ENCODE assay signal across 31 cellular contexts in genomic region chr4:132330994-132331393, GRCh38.
"Had no signal": no experiment of that assay in that cellular context is flagged by ENCODE, and none has a peak within 500 bp of the region (broad histone marks: within the 10 kb centered on the region; RNA-seq: fewer than 3 reads in every experiment).

No MANE protein-coding gene starts in this region.

- H3K36me3 ChIP-seq: ascending aorta, breast epithelium, cardiac muscle cell, gastrocnemius medialis, heart left ventricle had no signal

- H3K4me3 Mint-ChIP-seq: activated CD4-positive, alpha-beta memory T cell treated with anti-CD3 and anti-CD28 coated beads for 36 hours; activated CD4-positive, alpha-beta T cell treated with anti-CD3 and anti-CD28 coated beads for 36 hours; activated CD4-positive, alpha-beta T cell treated with anti-CD3 and anti-CD28 coated beads, Interleukin-2, amount 10 ng/mL, durations not matched to agents 24 days and 14 days; activated CD8-positive, alpha-beta memory T cell treated with anti-CD3 and anti-CD28 coated beads, Interleukin-2, amount 10 ng/mL, durations not matched to agents 7 days and 5 days; activated CD8-positive, alpha-beta T cell treated with anti-CD3 and anti-CD28 coated beads, Interleukin-2, amount 10 ng/mL, durations not matched to agents 7 days and 5 days; activated naive CD4-positive, alpha-beta T cell treated with anti-CD3 and anti-CD28 coated beads, Interleukin-2, amount 10 ng/mL, durations not matched to agents 7 days and 5 days; activated naive CD8-positive, alpha-beta T cell treated with anti-CD3 and anti-CD28 coated beads, Interleukin-2, amount 10 ng/mL, durations not matched to agents 7 days and 5 days; activated T-helper 1 cell treated with anti-CD3 and anti-CD28 coated beads, Interleukin-12 subunit alpha, Interleukin-12 subunit beta, Interleukin-2, Interleukin-4 antibody, amounts not matched to agents 30 ng/mL and 10 ng/mL and 1 ng/mL, durations not matched to agents 14 hours and 24 hours and 36 hours; brain; effector memory CD8-positive, alpha-beta T cell had no signal

- H3K4me1 Mint-ChIP-seq: activated CD4-positive, alpha-beta T cell treated with anti-CD3 and anti-CD28 coated beads for 36 hours; activated CD4-positive, alpha-beta T cell treated with anti-CD3 and anti-CD28 coated beads, Interleukin-2, amount 10 ng/mL, durations not matched to agents 24 days and 14 days; activated CD8-positive, alpha-beta memory T cell treated with anti-CD3 and anti-CD28 coated beads, Interleukin-2, amount 10 ng/mL, durations not matched to agents 7 days and 5 days; activated naive CD4-positive, alpha-beta T cell treated with anti-CD3 and anti-CD28 coated beads, Interleukin-2, amount 10 ng/mL, durations not matched to agents 7 days and 5 days; activated naive CD8-positive, alpha-beta T cell treated with anti-CD3 and anti-CD28 coated beads, Interleukin-2, amount 10 ng/mL, durations not matched to agents 7 days and 5 days; brain had no signal

- H3K4me1 ChIP-seq: ascending aorta, breast epithelium, gastrocnemius medialis, heart left ventricle had no signal

- DNase-seq: activated CD4-positive, alpha-beta memory T cell treated with anti-CD3 and anti-CD28 coated beads for 36 hours; activated CD4-positive, alpha-beta T cell treated with anti-CD3 and anti-CD28 coated beads for 36 hours; activated CD4-positive, alpha-beta T cell treated with anti-CD3 and anti-CD28 coated beads, Interleukin-2, amount 10 ng/mL, durations not matched to agents 24 days and 14 days; activated CD4-positive, CD25-positive, alpha-beta regulatory T cell; activated CD4-positive, CD25-positive, alpha-beta regulatory T cell treated with anti-CD3 and anti-CD28 coated beads, Interleukin-2, amount 50 U/mL, for 72 hours; activated CD8-positive, alpha-beta memory T cell treated with anti-CD3 and anti-CD28 coated beads, Interleukin-2, amount 10 ng/mL, durations not matched to agents 7 days and 5 days; activated CD8-positive, alpha-beta memory T cell treated with anti-CD3 and anti-CD28 coated beads, Interleukin-2, amount 50 U/mL, for 4 hours; activated CD8-positive, alpha-beta T cell treated with anti-CD3 and anti-CD28 coated beads, Interleukin-2, amount 10 ng/mL, durations not matched to agents 7 days and 5 days; activated effector memory CD4-positive, alpha-beta T cell treated with anti-CD3 and anti-CD28 coated beads, Interleukin-2, amount 50 U/mL, for 16 hours; activated naive CD4-positive, alpha-beta T cell treated with anti-CD3 and anti-CD28 coated beads, Interleukin-2, amount 10 ng/mL, durations not matched to agents 7 days and 5 days; activated naive CD8-positive, alpha-beta T cell treated with anti-CD3 and anti-CD28 coated beads, Interleukin-2, amount 10 ng/mL, durations not matched to agents 7 days and 5 days; activated T-cell treated with anti-CD3 and anti-CD28 coated beads, Interleukin-2, amount 50 U/mL, for 1 hour; activated T-cell treated with anti-CD3 and anti-CD28 coated beads, Interleukin-2, amount 50 U/mL, for 48 hours; central memory CD4-positive, alpha-beta T cell; cortex of kidney; dermis blood vessel endothelial cell; effector CD4-positive, alpha-beta T cell; effector memory CD8-positive, alpha-beta T cell; foreskin fibroblast; gastrocnemius medialis; glutamatergic neuron; heart left ventricle; T-helper 2 cell had no signal

- H3K27me3 ChIP-seq: ascending aorta, breast epithelium, cardiac muscle cell, gastrocnemius medialis, heart left ventricle had no signal

- ATAC-seq: activated CD4-positive, alpha-beta T cell treated with anti-CD3 and anti-CD28 coated beads for 36 hours; activated CD8-positive, alpha-beta memory T cell treated with anti-CD3 and anti-CD28 coated beads, Interleukin-2, amount 10 ng/mL, durations not matched to agents 7 days and 5 days; activated CD8-positive, alpha-beta T cell treated with anti-CD3 and anti-CD28 coated beads, Interleukin-2, amount 10 ng/mL, durations not matched to agents 7 days and 5 days; activated naive CD4-positive, alpha-beta T cell treated with anti-CD3 and anti-CD28 coated beads, Interleukin-2, amount 50 U/mL, for 72 hours; effector memory CD8-positive, alpha-beta T cell; gastrocnemius medialis; heart left ventricle had no signal

- H3K27me3 Mint-ChIP-seq: activated CD4-positive, alpha-beta memory T cell treated with anti-CD3 and anti-CD28 coated beads for 36 hours; activated CD4-positive, alpha-beta T cell treated with anti-CD3 and anti-CD28 coated beads for 36 hours; activated CD4-positive, alpha-beta T cell treated with anti-CD3 and anti-CD28 coated beads, Interleukin-2, amount 10 ng/mL, durations not matched to agents 24 days and 14 days; activated CD8-positive, alpha-beta memory T cell treated with anti-CD3 and anti-CD28 coated beads, Interleukin-2, amount 10 ng/mL, durations not matched to agents 7 days and 5 days; activated naive CD4-positive, alpha-beta T cell treated with anti-CD3 and anti-CD28 coated beads, Interleukin-2, amount 10 ng/mL, durations not matched to agents 7 days and 5 days; activated naive CD8-positive, alpha-beta T cell treated with anti-CD3 and anti-CD28 coated beads, Interleukin-2, amount 10 ng/mL, durations not matched to agents 7 days and 5 days; effector memory CD8-positive, alpha-beta T cell had no signal

- H3K27ac Mint-ChIP-seq: activated CD4-positive, alpha-beta memory T cell treated with anti-CD3 and anti-CD28 coated beads for 36 hours; activated CD4-positive, alpha-beta T cell treated with anti-CD3 and anti-CD28 coated beads for 36 hours; activated CD4-positive, alpha-beta T cell treated with anti-CD3 and anti-CD28 coated beads, Interleukin-2, amount 10 ng/mL, durations not matched to agents 24 days and 14 days; activated CD8-positive, alpha-beta memory T cell treated with anti-CD3 and anti-CD28 coated beads, Interleukin-2, amount 10 ng/mL, durations not matched to agents 7 days and 5 days; activated CD8-positive, alpha-beta T cell treated with anti-CD3 and anti-CD28 coated beads, Interleukin-2, amount 10 ng/mL, durations not matched to agents 7 days and 5 days; activated naive CD4-positive, alpha-beta T cell treated with anti-CD3 and anti-CD28 coated beads, Interleukin-2, amount 10 ng/mL, durations not matched to agents 7 days and 5 days; activated naive CD4-positive, alpha-beta T cell treated with anti-CD3 and anti-CD28 coated beads, Interleukin-2, amount 50 U/mL, for 72 hours; activated naive CD8-positive, alpha-beta T cell treated with anti-CD3 and anti-CD28 coated beads, Interleukin-2, amount 10 ng/mL, durations not matched to agents 7 days and 5 days; activated T-helper 1 cell treated with anti-CD3 and anti-CD28 coated beads, Interleukin-12 subunit alpha, Interleukin-12 subunit beta, Interleukin-2, Interleukin-4 antibody, amounts not matched to agents 30 ng/mL and 10 ng/mL and 1 ng/mL, durations not matched to agents 14 hours and 24 hours and 36 hours; activated T-helper 2 cell treated with anti-CD3 and anti-CD28 coated beads, Interferon-gamma antibody, Interleukin-2, Interleukin-4, amounts not matched to agents 10 μg/mL and 5 μg/mL and 100 μg/mL, durations not matched to agents 14 hours and 24 hours and 36 hours; brain; effector memory CD8-positive, alpha-beta T cell had no signal

- H3K9me3 Mint-ChIP-seq: activated CD4-positive, alpha-beta T cell treated with anti-CD3 and anti-CD28 coated beads, Interleukin-2, amount 10 ng/mL, durations not matched to agents 24 days and 14 days; activated naive CD8-positive, alpha-beta T cell treated with anti-CD3 and anti-CD28 coated beads, Interleukin-2, amount 10 ng/mL, durations not matched to agents 7 days and 5 days; activated T-helper 1 cell treated with anti-CD3 and anti-CD28 coated beads, Interleukin-12 subunit alpha, Interleukin-12 subunit beta, Interleukin-2, Interleukin-4 antibody, amounts not matched to agents 30 ng/mL and 10 ng/mL and 1 ng/mL, durations not matched to agents 14 hours and 24 hours and 36 hours; activated T-helper 2 cell treated with anti-CD3 and anti-CD28 coated beads, Interferon-gamma antibody, Interleukin-2, Interleukin-4, amounts not matched to agents 10 μg/mL and 5 μg/mL and 100 μg/mL, durations not matched to agents 14 hours and 24 hours and 36 hours; brain had no signal

- H3K9me3 ChIP-seq: ascending aorta, breast epithelium, gastrocnemius medialis, heart left ventricle had no signal

- H3K27ac ChIP-seq: ascending aorta, breast epithelium, cardiac muscle cell, epithelial cell of prostate, gastrocnemius medialis, heart left ventricle had no signal

- H3K36me3 Mint-ChIP-seq: activated CD4-positive, alpha-beta memory T cell treated with anti-CD3 and anti-CD28 coated beads for 36 hours; activated CD8-positive, alpha-beta memory T cell treated with anti-CD3 and anti-CD28 coated beads, Interleukin-2, amount 10 ng/mL, durations not matched to agents 7 days and 5 days; activated naive CD4-positive, alpha-beta T cell treated with anti-CD3 and anti-CD28 coated beads, Interleukin-2, amount 10 ng/mL, durations not matched to agents 7 days and 5 days; activated naive CD4-positive, alpha-beta T cell treated with anti-CD3 and anti-CD28 coated beads, Interleukin-2, amount 50 U/mL, for 72 hours; activated naive CD8-positive, alpha-beta T cell treated with anti-CD3 and anti-CD28 coated beads, Interleukin-2, amount 10 ng/mL, durations not matched to agents 7 days and 5 days; brain had no signal

- H3K4me3 ChIP-seq: ascending aorta, breast epithelium, cardiac muscle cell, gastrocnemius medialis, heart left ventricle had no signal
